Comparison of ENCODE assay signal across 23 cellular contexts in genomic region chr9:83233647-83234046, GRCh38.
DNase-seq lines count a peak whose midpoint lies in the region; ATAC-seq and TF ChIP-seq lines count a peak whose summit lies in the region.
"Had no signal": no experiment of that assay in that cellular context is flagged by ENCODE, and none has a peak within 500 bp of the region (broad histone marks: within the 10 kb centered on the region; RNA-seq: fewer than 3 reads in every experiment).

No MANE protein-coding gene starts in this region.

- no peak overlapping the region for H3K4me3 Mint-ChIP-seq in chondrocyte (ENCODE audit: unreplicated experiment)
- H3K4me3 Mint-ChIP-seq: CD14-positive monocyte; CD4-positive, alpha-beta T cell; CD8-positive, alpha-beta memory T cell; GM23338; H9 had no signal

- H3K36me3 Mint-ChIP-seq in chondrocyte (ENCODE audit: low read depth): no peaks in the 10 kb centered on the region
- H3K36me3 Mint-ChIP-seq: CD14-positive monocyte had no signal

- WGBS in right cardiac atrium: 60% methylated on average over 2 of the region's 2 CpGs

- H3K27me3 Mint-ChIP-seq in chondrocyte (ENCODE audit: low read depth): no peaks in the 10 kb centered on the region
- H3K27me3 Mint-ChIP-seq: CD4-positive, alpha-beta T cell had no signal

- H3K9me3 ChIP-seq in right cardiac atrium (ENCODE audit: control insufficient read depth, low read length): no peaks in the 10 kb centered on the region
- H3K9me3 ChIP-seq: BE2C had no signal

- no peak for DNase-seq in Right ventricle myocardium superior
- no peak for DNase-seq in cardiac septum (ENCODE audit: low spot score)
- no peak for DNase-seq in left cardiac atrium
- DNase-seq in right cardiac atrium: peak in 1 of 3 donors; percentile 56
- no peak for DNase-seq in chondrocyte (ENCODE audit: low spot score)
- no peak for DNase-seq in COLO829 (ENCODE audit: low spot score)
- DNase-seq: 8988T; ACHN; AML-193; BE2C; CD4-positive, alpha-beta T cell; CD8-positive, alpha-beta memory T cell; COR-L47; DMS153; DND-41; GDM1; H9 had no signal

- intact Hi-C loops in Right ventricle myocardium superior (cut with DNase I) (no loop called here), cardiac septum (cut with DNase I) (loop anchor here (5.0 kb wide), 1 partner anchor 34 kb away; no protein-coding TSS in a partner anchor), left cardiac atrium (cut with DNase I) (no loop called here), right cardiac atrium (cut with DNase I) (no loop called here)

- peaks cover 2% of the 10 kb centered on the region for H3K4me1 ChIP-seq in right cardiac atrium (ENCODE audit: control insufficient read depth, insufficient read depth, low read length)

- H3K27ac ChIP-seq in right cardiac atrium (ENCODE audit: low read length): peak overlapping the region; percentile 52
- H3K27ac ChIP-seq: A549; BLaER1 treated with 17β-estradiol and CSF1 and Interleukin-3, amounts not matched to agents 10 nM and 100 nM had no signal

- no peaks in the 10 kb centered on the region for H3K27me3 ChIP-seq in right cardiac atrium (ENCODE audit: control insufficient read depth, insufficient read depth)
- H3K27me3 ChIP-seq: BE2C; BLaER1 treated with 17β-estradiol and CSF1 and Interleukin-3, amounts not matched to agents 10 nM and 100 nM had no signal

- ATAC-seq in Right ventricle myocardium superior (ENCODE audit: poor library complexity) (peak; percentile 77), left cardiac atrium (peak; percentile 34 to 61), right cardiac atrium (peak; percentile 20 to 61)
- ATAC-seq: A549, GM12878, GM23338, HCT116 had no signal

- no peak overlapping the region for H3K4me3 ChIP-seq in right cardiac atrium (ENCODE audit: low read length)
- H3K4me3 ChIP-seq: A549; BLaER1 treated with 17β-estradiol and CSF1 and Interleukin-3, amounts not matched to agents 10 nM and 100 nM; GM12878; GM23338 had no signal

- no peak for TF ChIP-seq CTCF in chondrocyte (IDR thresholded peaks at IDR 0.05)

- peaks cover 11% of the 10 kb centered on the region for H3K9me3 Mint-ChIP-seq in chondrocyte (ENCODE audit: low read depth)
- H3K9me3 Mint-ChIP-seq: CD4-positive, alpha-beta T cell had no signal

- no peaks in the 10 kb centered on the region for H3K4me1 Mint-ChIP-seq in chondrocyte (ENCODE audit: low read depth)
- H3K4me1 Mint-ChIP-seq: CD8-positive, alpha-beta memory T cell had no signal

- no peak overlapping the region for H3K27ac Mint-ChIP-seq in chondrocyte (ENCODE audit: unreplicated experiment)
- H3K27ac Mint-ChIP-seq: CD14-positive monocyte; CD4-positive, alpha-beta T cell; CD8-positive, alpha-beta memory T cell; GM23338; H9 had no signal
